In the genomic region with DNA sequence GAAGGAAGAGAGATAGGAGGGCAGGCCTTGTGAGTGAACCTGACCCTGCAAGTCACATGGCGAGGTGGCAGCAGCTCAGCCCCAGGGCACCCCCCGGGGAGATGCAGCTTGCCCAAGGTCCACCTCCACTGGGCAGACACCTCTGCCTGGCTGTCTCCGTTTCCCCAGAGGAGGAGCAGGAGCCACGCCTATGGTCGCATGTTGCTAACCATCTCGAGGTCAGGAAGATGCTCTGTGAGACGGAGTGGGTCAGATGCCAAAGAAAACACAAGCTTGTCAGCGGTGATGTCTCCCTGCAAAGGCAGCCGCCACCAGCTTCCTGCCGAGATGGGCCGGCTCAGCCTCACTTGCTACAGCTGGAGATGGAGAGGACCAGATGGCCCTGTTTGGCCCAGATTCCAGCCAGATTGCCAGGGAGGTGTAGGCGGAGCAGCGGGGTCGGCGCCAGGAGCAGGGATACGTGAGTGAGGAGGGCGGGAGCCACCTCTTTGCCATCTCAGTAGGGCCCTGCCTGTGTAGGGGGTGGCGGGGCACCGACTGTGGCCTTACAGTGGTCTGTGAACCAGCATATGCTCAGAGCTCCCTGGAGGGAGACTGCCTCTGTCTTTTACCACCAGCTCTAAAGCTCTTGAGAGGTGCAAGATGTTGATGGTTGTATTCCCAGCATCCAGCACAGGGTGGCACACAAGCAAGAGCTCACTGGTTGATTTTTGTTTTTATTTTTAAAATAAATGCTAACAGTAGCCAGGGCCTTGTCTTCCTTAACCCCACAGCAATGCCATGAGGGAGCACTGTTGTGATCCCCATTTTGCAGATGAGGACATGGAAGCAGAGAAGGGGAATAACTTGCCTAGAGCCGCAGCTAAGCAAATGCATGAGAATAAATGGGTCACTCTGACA, we compare ENCODE assay signal across 9 cellular contexts. TPM values are rescaled to one million over a fixed set of nuclear protein-coding genes. Genes with fewer than 3 reads are reported as not detected.
DNase-seq lines count a peak whose midpoint lies in the region; ATAC-seq, FAIRE-seq and TF ChIP-seq lines count a peak whose summit lies in the region.
"Had no signal": no experiment of that assay in that cellular context is flagged by ENCODE, and none has a peak within 500 bp of the region (broad histone marks: within the 10 kb centered on the region; RNA-seq: fewer than 3 reads in every experiment).

No MANE protein-coding gene starts in this region.

- TF ChIP-seq POLR2A in K562 (conservative IDR thresholded peaks at IDR 0.05), result no peak

- FAIRE-seq in K562 (lab: Jason Lieb, UNC), result no peak

- H3K36me3 Mint-ChIP-seq in natural killer cell, result no peaks in the 10 kb centered on the region

- TF ChIP-seq EP300 in K562 (IDR thresholded peaks at IDR 0.05; ENCODE audit: low read length), result no peak

- TF ChIP-seq RAD21 in K562 (CRISPR knock-in tag; conservative IDR thresholded peaks at IDR 0.05 in 1 of 2, IDR thresholded peaks at IDR 0.05 in 1 of 2), result no peak

- POLR2A ChIA-PET in K562 (lab: Yijun Ruan, JAX), result interaction anchor here (0.7 to 1.2 kb wide), 5 partner anchors 8 to 43 kb away, joined by 3 to 6 read pairs (median 3); a partner anchor contains a TSS

- no peak overlapping the region for H2AFZ ChIP-seq in K562 (ENCODE audit: low read depth, low read length)

- no peaks in the 10 kb centered on the region for H3K9me3 Mint-ChIP-seq in natural killer cell

- peak overlapping the region; percentile 65 for H3K4me3 Mint-ChIP-seq in natural killer cell

- intact Hi-C loops in K562 (cut with micrococcal nuclease) (no loop called here), natural killer cell (cut with micrococcal nuclease) (no loop called here)

- TF ChIP-seq CTCF in K562 (IDR thresholded peaks at IDR 0.05 in 2 of 3, conservative IDR thresholded peaks at IDR 0.05 in 1 of 3; ENCODE audit: insufficient read depth in 2 of 3, low read depth in 1 of 3, low read length in 3 of 3) (no peak), natural killer cell (IDR thresholded peaks at IDR 0.05) (no peak)

- H3K4me1 ChIP-seq in K562 (replicated peaks in 1 of 2; ENCODE audit: control insufficient read depth in 2 of 2, insufficient read depth in 2 of 2, low read length in 2 of 2), result peaks cover 0 to 7% of the 10 kb centered on the region in 2 experiments; a peak in 2 of 5 replicates

- no peak overlapping the region for H3K9ac ChIP-seq in K562 (ENCODE audit: insufficient read depth in 1 of 2, low read depth in 2 of 2, low read length in 2 of 2)

- no peak overlapping the region for H3K27ac ChIP-seq in K562 (ENCODE audit: extremely low read depth, low read depth, low read length)

- no peaks in the 10 kb centered on the region for H3K27me3 Mint-ChIP-seq in natural killer cell (ENCODE audit: low read depth in 2 of 2)

- in situ Hi-C loops in K562 (cut with MboI), result no loop called here

- H3K4me1 Mint-ChIP-seq in natural killer cell, result peaks cover 62 to 69% of the 10 kb centered on the region in 2 donors

- H3K4me3 ChIP-seq in K562, result no peak overlapping the region

- CTCF ChIA-PET in K562 (lab: Yijun Ruan, JAX; ENCODE audit: low intra/inter-chr PET ratio), result no interaction called here

- no peaks in the 10 kb centered on the region for H3K9me1 ChIP-seq in K562 (ENCODE audit: control insufficient read depth, insufficient read depth, low read length)

- H3K79me2 ChIP-seq in K562 (ENCODE audit: control insufficient read depth, insufficient read depth, low read length), result no peaks in the 10 kb centered on the region

- 44% methylated on average over 20 of the region's 20 CpGs for WGBS in K562 (ENCODE audit: insufficient coverage, low coverage, missing lambda C conversion rate)

- H3K27me3 ChIP-seq in K562 (ENCODE audit: control insufficient read depth in 2 of 2, insufficient read depth in 2 of 2, low read length in 2 of 2), result peaks cover 2 to 16% of the 10 kb centered on the region in 2 experiments; a peak in 1 of 5 replicates

- BruUV-seq in K562 (replicated peaks; lab: Mats Ljungman, UMichigan), result no TSS peak

- peak overlapping the region; percentile 87 to 94 for H3K27ac Mint-ChIP-seq in natural killer cell

- peak; percentile 5 for DNase-seq in NCI-H2029 (lab: John Stamatoyannopoulos, UW)
- DNase-seq in NCI-H2029 treated with DMSO at 0.1 percent for 48 hours (lab: John Stamatoyannopoulos, UW), result no peak
- DNase-seq in NCI-H2227 (lab: John Stamatoyannopoulos, UW; ENCODE audit: unreplicated experiment), result peak; percentile 50
- no peak for DNase-seq in K562 (ENCODE audit: extremely low read depth in 1 of 4, low spot score in 3 of 4)
- no peak for DNase-seq in natural killer cell
- DNase-seq in NCI-H1048 (lab: John Stamatoyannopoulos, UW), result no peak
- no peak for DNase-seq in hepatic stellate cell (ENCODE audit: low spot score)
- DNase-seq: activated CD4-positive, alpha-beta T cell treated with anti-CD3 and anti-CD28 coated beads for 1 hour had no signal

- no peaks in the 10 kb centered on the region for H3K9me3 ChIP-seq in K562 (replicated peaks; ENCODE audit: control insufficient read depth, insufficient read depth, low read depth, low read length)

- no peaks in the 10 kb centered on the region for H3K36me3 ChIP-seq in K562 (ENCODE audit: control insufficient read depth, insufficient read depth, low read length)

- H4K20me1 ChIP-seq in K562 (replicated peaks; ENCODE audit: control insufficient read depth, insufficient read depth, low read length), result peaks cover 7% of the 10 kb centered on the region

- no peak overlapping the region for H3K4me2 ChIP-seq in K562 (ENCODE audit: insufficient read depth, low read length)

- ATAC-seq in K562 (peak; percentile 31; the same call in 2 of the 3 replicates), natural killer cell (peak; percentile 57 to 72 (median 62)), GM19463 (IDR thresholded peaks at IDR 0.05; ENCODE audit: unreplicated experiment) (no peak)

TF ChIP-seq in K562, 482 proteins besides CTCF, POLR2A, EP300 and RAD21 (continues in another document):
- no peak for TF ChIP-seq PRMT5 (CRISPR knock-in tag; IDR thresholded peaks at IDR 0.05)
- TF ChIP-seq HMG20B (CRISPR knock-in tag; IDR thresholded peaks at IDR 0.05), result no peak
- TF ChIP-seq CEBPG (CRISPR knock-in tag; IDR thresholded peaks at IDR 0.05), result no peak
- TF ChIP-seq CEBPG (tag; conservative IDR thresholded peaks at IDR 0.05 in 1 of 2, IDR thresholded peaks at IDR 0.05 in 1 of 2), result no peak
- TF ChIP-seq MYNN (IDR thresholded peaks at IDR 0.05), result no peak
- TF ChIP-seq MYNN (CRISPR knock-in tag; IDR thresholded peaks at IDR 0.05), result no peak
- no peak for TF ChIP-seq ZNF121 (CRISPR knock-in tag; conservative IDR thresholded peaks at IDR 0.05)
- no peak for TF ChIP-seq SREBF2 (CRISPR knock-in tag; IDR thresholded peaks at IDR 0.05)
- TF ChIP-seq CREM (IDR thresholded peaks at IDR 0.05; ENCODE audit: low read depth), result no peak

RNA-seq across cellular contexts. Expression of a gene that starts 42.9 kb away (rescaled TPM):
- 59.8 and 69.3 TPM in 2 replicates for total RNA-seq in K562 (2011; cell fraction: chromatin; rRNA removed; ENCODE audit: low replicate concordance)
- 58.9 and 62.4 TPM in 2 replicates for total RNA-seq in K562 (2011; cell fraction: nucleolus; rRNA removed)
- total RNA-seq in K562 (2011; cell fraction: nucleoplasm; rRNA removed), result 44.0 and 52.1 TPM in 2 replicates
- 43.5 and 64.6 TPM in 2 replicates for total RNA-seq in K562 (2014; rRNA removed)
- 46.0 and 47.2 TPM in 2 replicates for total RNA-seq in K562 (2014; rRNA removed; fragmentation: Illumina TruSeq; extraction: Trizol)
- 38.6 TPM in 2 replicates for total RNA-seq in K562 (2015; rRNA removed; fragmentation: Illumina TruSeq; extraction: Trizol)
- 51.9 and 55.6 TPM in 2 replicates for total RNA-seq in K562 (2021)
- 66.1 and 79.6 TPM in 2 replicates for polyA plus RNA-seq in K562 (2011; rRNA removed)
- polyA plus RNA-seq in K562 (2011; cell fraction: cytosol; rRNA removed), result 57.6 and 77.4 TPM in 2 replicates
- polyA plus RNA-seq in K562 (2011; cell fraction: nucleus; rRNA removed), result 90.7 and 94.9 TPM in 2 replicates
- 17.9 and 30.5 TPM in 2 replicates for polyA plus RNA-seq in K562 (2012)
- 57.5 and 64.1 TPM in 2 replicates for polyA plus RNA-seq in K562 (2014; fragmentation: Illumina TruSeq; extraction: Trizol)
- 1 to 10 TPM; 8.2 to 9.9 TPM for polyA plus RNA-seq in K562 (2014; fragmentation: Nextera tagmentation; extraction: Ambion mirVana)
- 35.6 and 56.1 TPM in 2 replicates for polyA plus RNA-seq in K562 (2014; rRNA removed)
- 67.6 and 82.6 TPM in 2 replicates for polyA minus RNA-seq in K562 (2011; rRNA and poly(A)+ RNA removed)
- 36.9 and 40.1 TPM in 2 replicates for polyA minus RNA-seq in K562 (2011; cell fraction: cytosol; rRNA and poly(A)+ RNA removed)
- 46.3 and 57.0 TPM in 2 replicates for polyA minus RNA-seq in K562 (2011; cell fraction: nucleus; rRNA and poly(A)+ RNA removed)
- 1 to 10 TPM; 1.1 to 2.7 (median 2.1) TPM for total RNA-seq in natural killer cell

Comparison
In these comparisons a context has a peak if more than half of its experiments do, and no peak if none do; other contexts are left out.
1. DNase-seq: peak in NCI-H2029 (single experiment) and NCI-H2227 (single experiment); none in NCI-H2029 treated with DMSO at 0.1 percent for 48 hours (single experiment), K562 (0 of 4), natural killer cell (single experiment), NCI-H1048 (single experiment) and hepatic stellate cell (single experiment).
2. RNA of a gene that starts 42.9 kb away (total RNA-seq): 38.6 to 69.3 TPM in K562; 1.1 to 2.7 TPM in natural killer cell; every median in the first group is over 10 times any median in the second.